Comparison of ENCODE assay signal across 12 cellular contexts in the genomic region with DNA sequence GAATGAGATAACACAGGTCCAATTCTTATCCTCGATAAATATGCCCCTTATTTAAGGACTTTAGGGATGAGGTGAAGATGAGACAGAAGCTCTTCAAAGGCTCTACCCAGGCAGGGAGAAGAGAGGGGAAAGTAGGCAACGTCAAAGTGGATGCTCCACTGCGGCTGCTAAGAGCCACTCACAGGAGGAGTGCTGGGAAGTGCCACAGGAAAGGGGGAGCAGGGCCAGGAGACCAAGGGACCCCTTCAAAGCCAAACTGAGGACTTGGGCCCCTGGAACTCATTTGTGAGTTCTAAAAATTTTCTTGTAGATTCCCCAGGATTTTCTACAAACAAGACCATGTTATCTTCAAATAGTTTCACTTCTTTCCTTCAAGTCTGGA. TPM values are rescaled to one million over a fixed set of nuclear protein-coding genes. Genes with fewer than 3 reads are reported as not detected.
DNase-seq lines count a peak whose midpoint lies in the region; ATAC-seq, FAIRE-seq and TF ChIP-seq lines count a peak whose summit lies in the region.
"Had no signal": no experiment of that assay in that cellular context is flagged by ENCODE, and none has a peak within 500 bp of the region (broad histone marks: within the 10 kb centered on the region; RNA-seq: fewer than 3 reads in every experiment).

No MANE protein-coding gene starts in this region.

- H3K4me3 Mint-ChIP-seq in progenitor cell of endocrine pancreas (ENCODE audit: low read depth), result no peak overlapping the region
- H3K4me3 Mint-ChIP-seq: activated T-helper 1 cell treated with anti-CD3 and anti-CD28 coated beads, Interleukin-12 subunit alpha, Interleukin-12 subunit beta, Interleukin-2, Interleukin-4 antibody, amounts not matched to agents 30 ng/mL and 10 ng/mL and 1 ng/mL, durations not matched to agents 14 hours and 24 hours and 36 hours had no signal

- FAIRE-seq in HTR-8/SVneo (lab: Jason Lieb, UNC), result no peak

- no peaks in the 10 kb centered on the region for H3K27me3 ChIP-seq in Panc1 (ENCODE audit: control insufficient read depth, insufficient read depth, low read length)

- TF ChIP-seq CTCF in AG09309 (IDR thresholded peaks at IDR 0.05; ENCODE audit: control insufficient read depth, insufficient read depth, low read depth, low read length, missing control alignments), result no peak
- TF ChIP-seq CTCF in Panc1 (IDR thresholded peaks at IDR 0.05), result no peak
- no peak for TF ChIP-seq CTCF in progenitor cell of endocrine pancreas (IDR thresholded peaks at IDR 0.05; ENCODE audit: unreplicated experiment)

- DNase-seq in AG09309 (ENCODE audit: low read depth), result no peak
- no peak for DNase-seq in Panc1 (ENCODE audit: low read depth, low spot score)
- no peak for DNase-seq in epithelial cell of prostate (ENCODE audit: low read depth, low spot score)
- no peak for DNase-seq in progenitor cell of endocrine pancreas (ENCODE audit: low spot score, unreplicated experiment)
- no peak for DNase-seq in HTR-8/SVneo (ENCODE audit: insufficient read length, low spot score)
- no peak for DNase-seq in left lobe of liver (ENCODE audit: low spot score)
- DNase-seq in D341Med (ENCODE audit: low spot score), result no peak
- DNase-seq: activated CD4-positive, alpha-beta T cell treated with anti-CD3 and anti-CD28 coated beads for 1 hour; mesendoderm; NCI-H526 treated with DMSO at 0.1 percent for 48 hours had no signal

- intact Hi-C loops in Panc1 (cut with micrococcal nuclease; ENCODE audit: unreplicated experiment), result no loop called here

- no peaks in the 10 kb centered on the region for H3K9me3 ChIP-seq in Panc1 (ENCODE audit: control insufficient read depth, insufficient read depth, low read depth, low read length)

- H3K27ac Mint-ChIP-seq in progenitor cell of endocrine pancreas, result peak overlapping the region; percentile 78

- H3K9me3 Mint-ChIP-seq in progenitor cell of endocrine pancreas (ENCODE audit: low read depth), result no peaks in the 10 kb centered on the region
- H3K9me3 Mint-ChIP-seq: activated T-helper 1 cell treated with anti-CD3 and anti-CD28 coated beads, Interleukin-12 subunit alpha, Interleukin-12 subunit beta, Interleukin-2, Interleukin-4 antibody, amounts not matched to agents 30 ng/mL and 10 ng/mL and 1 ng/mL, durations not matched to agents 14 hours and 24 hours and 36 hours had no signal

- peaks cover 7% of the 10 kb centered on the region; the same call in 1 of the 2 replicates for H3K4me1 ChIP-seq in Panc1 (ENCODE audit: control insufficient read depth, insufficient read depth, low read length)

- CTCF ChIA-PET in Panc1 (lab: Charles Lee), result no interaction called here

- ATAC-seq in Panc1, result no peak
- no peak for ATAC-seq in HG03439 (IDR thresholded peaks at IDR 0.05; ENCODE audit: unreplicated experiment)
- no peak for ATAC-seq in left lobe of liver

- peaks cover 5% of the 10 kb centered on the region for H3K4me1 Mint-ChIP-seq in progenitor cell of endocrine pancreas (ENCODE audit: low read depth)

- H3K27me3 Mint-ChIP-seq in progenitor cell of endocrine pancreas, result peaks cover 12% of the 10 kb centered on the region

- BruUV-seq in Panc1 (replicated peaks; lab: Mats Ljungman, UMichigan), result TSS peak; percentile 89

- POLR2A ChIA-PET in Panc1 (lab: Charles Lee), result interaction anchor here (0.5 kb wide), 1 partner anchor 1022 kb away, joined by 5 read pairs; no protein-coding TSS in a partner anchor

- peak overlapping the region; percentile 93 for H3K27ac ChIP-seq in Panc1 (ENCODE audit: low read length)
- H3K27ac ChIP-seq in epithelial cell of prostate, result peak overlapping the region; percentile 97

- peak overlapping the region; percentile 48 for H3K4me3 ChIP-seq in AG09309 (ENCODE audit: control insufficient read depth, low read depth, low read length)
- peak overlapping the region; percentile 54 to 86 for H3K4me3 ChIP-seq in Panc1 (ENCODE audit: low read depth in 2 of 2, low read length in 2 of 2)

- no peaks in the 10 kb centered on the region for H3K36me3 Mint-ChIP-seq in progenitor cell of endocrine pancreas (ENCODE audit: insufficient read depth)

- H3K36me3 ChIP-seq in Panc1 (ENCODE audit: control insufficient read depth, insufficient read depth, low read length), result no peaks in the 10 kb centered on the region; the same call in none of the 2 replicates

- in situ Hi-C loops in Panc1 (cut with HindIII; ENCODE audit: low pct_unique_long_range_greater_than_20kb, low sequenced_read_pairs), result no loop called here

RNA-seq across cellular contexts. Expression of a gene that starts 47.3 kb away (rescaled TPM):
- total RNA-seq in Panc1 (2021; ENCODE audit: unreplicated experiment), result 36.0 TPM
- 21.6 TPM for polyA plus RNA-seq in Panc1 (2012; ENCODE audit: insufficient read length)
- 29.1 and 31.3 TPM in 2 replicates for total RNA-seq in progenitor cell of endocrine pancreas
- total RNA-seq in left lobe of liver, result 12.2 TPM
